ENCODE assay signal across 9 cellular contexts in genomic region chr12:75489613-75490210, GRCh38. TPM values are rescaled to one million over a fixed set of nuclear protein-coding genes. Genes with fewer than 3 reads are reported as not detected.
DNase-seq lines count a peak whose midpoint lies in the region; ATAC-seq lines count a peak whose summit lies in the region.
"Had no signal": no experiment of that assay in that cellular context is flagged by ENCODE, and none has a peak within 500 bp of the region (broad histone marks: within the 10 kb centered on the region; RNA-seq: fewer than 3 reads in every experiment).

No MANE protein-coding gene starts in this region.

- peaks cover 0 to 2% of the 10 kb centered on the region in 2 donors for H3K4me1 ChIP-seq in neuronal stem cell (ENCODE audit: control insufficient read depth in 2 of 2, insufficient read depth in 1 of 2, low read depth in 1 of 2, low read length in 2 of 2)

- no peak overlapping the region for H2BK15ac ChIP-seq in neuronal stem cell (ENCODE audit: low read length)

- no peak overlapping the region for H4K8ac ChIP-seq in neuronal stem cell (ENCODE audit: low read depth, low read length)

- peak; percentile 78 for ATAC-seq in HG03565 (IDR thresholded peaks at IDR 0.05; ENCODE audit: unreplicated experiment)
- peak; percentile 99 for ATAC-seq in stimulated activated effector memory CD8-positive, alpha-beta T cell treated with anti-CD3 and anti-CD28 coated beads, Interleukin-12 subunit alpha, Interleukin-12 subunit beta, amount 100 ng/mL, for 72 hours

- no peak overlapping the region for H3K23ac ChIP-seq in neuronal stem cell (ENCODE audit: low read depth, low read length, poor library complexity)

- H3K9ac ChIP-seq in neuronal stem cell (ENCODE audit: low read depth, low read length, poor library complexity): no peak overlapping the region
- H3K9ac ChIP-seq: BLaER1 had no signal

- peaks cover 63% of the 10 kb centered on the region for H3K4me1 Mint-ChIP-seq in activated T-cell treated with anti-CD3 and anti-CD28 coated beads, Interleukin-2, amount 50 U/mL, for 24 hours (ENCODE audit: low read depth)
- H3K4me1 Mint-ChIP-seq in stimulated activated effector memory CD8-positive, alpha-beta T cell treated with anti-CD3 and anti-CD28 coated beads, Interleukin-12 subunit alpha, Interleukin-12 subunit beta, amount 100 ng/mL, for 72 hours: peaks cover 41% of the 10 kb centered on the region

- H2AFZ ChIP-seq in neuronal stem cell (ENCODE audit: low read length): no peak overlapping the region

- no peak overlapping the region for H3K4me2 ChIP-seq in neuronal stem cell (ENCODE audit: insufficient read depth, low read length, poor library complexity, severe bottlenecking)
- H3K4me2 ChIP-seq: BLaER1 had no signal

- no peak overlapping the region for H2AK5ac ChIP-seq in neuronal stem cell (ENCODE audit: low read depth, low read length)

- no peaks in the 10 kb centered on the region for H3K79me1 ChIP-seq in neuronal stem cell (ENCODE audit: low read depth, low read length)

- peak overlapping the region; percentile 74 for H3K27ac Mint-ChIP-seq in activated T-cell treated with anti-CD3 and anti-CD28 coated beads, Interleukin-2, amount 50 U/mL, for 24 hours
- H3K27ac Mint-ChIP-seq in stimulated activated effector memory CD8-positive, alpha-beta T cell treated with anti-CD3 and anti-CD28 coated beads, Interleukin-12 subunit alpha, Interleukin-12 subunit beta, amount 100 ng/mL, for 72 hours: peak overlapping the region; percentile 79

- H3K4me3 Mint-ChIP-seq in activated T-cell treated with anti-CD3 and anti-CD28 coated beads, Interleukin-2, amount 50 U/mL, for 24 hours: peak overlapping the region; percentile 4
- peak overlapping the region; percentile 25 for H3K4me3 Mint-ChIP-seq in stimulated activated effector memory CD8-positive, alpha-beta T cell treated with anti-CD3 and anti-CD28 coated beads, Interleukin-12 subunit alpha, Interleukin-12 subunit beta, amount 100 ng/mL, for 72 hours

- no peak overlapping the region for H4K91ac ChIP-seq in neuronal stem cell (ENCODE audit: low read depth, low read length, poor library complexity)

- H3K9me3 ChIP-seq in neuronal stem cell (replicated peaks in 1 of 2; ENCODE audit: control insufficient read depth in 2 of 2, insufficient read depth in 1 of 2, low read depth in 1 of 2, low read length in 2 of 2): no peaks in the 10 kb centered on the region
- H3K9me3 ChIP-seq: BLaER1 had no signal

- H3K14ac ChIP-seq in neuronal stem cell (ENCODE audit: low read length): no peak overlapping the region

- H2BK120ac ChIP-seq in neuronal stem cell (ENCODE audit: low read depth, low read length): no peak overlapping the region

- H2BK12ac ChIP-seq in neuronal stem cell (ENCODE audit: low read length): no peak overlapping the region

- no CpG with 5 or more reads among the region's 7 CpGs for WGBS in neuronal stem cell (ENCODE audit: extremely low coverage in 2 of 2, insufficient read length in 2 of 2, insufficient replicate concordance in 1 of 2), 2 donors

- no peaks in the 10 kb centered on the region for H3K27me3 Mint-ChIP-seq in activated T-cell treated with anti-CD3 and anti-CD28 coated beads, Interleukin-2, amount 50 U/mL, for 24 hours

- peaks cover 0 to 8% of the 10 kb centered on the region in 2 donors for H3K36me3 ChIP-seq in neuronal stem cell (replicated peaks in 1 of 2; ENCODE audit: control insufficient read depth in 2 of 2, insufficient read depth in 2 of 2, low read length in 2 of 2)

- no peaks in the 10 kb centered on the region for H3K9me3 Mint-ChIP-seq in activated T-cell treated with anti-CD3 and anti-CD28 coated beads, Interleukin-2, amount 50 U/mL, for 24 hours
- H3K9me3 Mint-ChIP-seq in stimulated activated effector memory CD8-positive, alpha-beta T cell treated with anti-CD3 and anti-CD28 coated beads, Interleukin-12 subunit alpha, Interleukin-12 subunit beta, amount 100 ng/mL, for 72 hours: no peaks in the 10 kb centered on the region

- DNase-seq in activated T-cell treated with anti-CD3 and anti-CD28 coated beads, Interleukin-2, amount 50 U/mL, for 24 hours: no peak
- DNase-seq in activated T-cell treated with anti-CD3 and anti-CD28 coated beads for 4 hours (no peak), amniotic stem cell (lab: John Stamatoyannopoulos, UW) (peak; percentile 27), NCI-H1105 treated with DMSO at 0.1 percent for 48 hours (lab: John Stamatoyannopoulos, UW) (no peak), neuronal stem cell (ENCODE audit: low spot score) (no peak), DMS114 treated with DMSO at 0.1 percent for 48 hours (lab: John Stamatoyannopoulos, UW; ENCODE audit: unreplicated experiment) (no peak)
- no peak for DNase-seq in stimulated activated effector memory CD8-positive, alpha-beta T cell treated with anti-CD3 and anti-CD28 coated beads, Interleukin-12 subunit alpha, Interleukin-12 subunit beta, amount 100 ng/mL, for 72 hours (ENCODE audit: low spot score in 2 of 2)

- no peak overlapping the region for H3K27ac ChIP-seq in neuronal stem cell (replicated peaks; ENCODE audit: low read length)
- H3K27ac ChIP-seq: BLaER1 had no signal

- no peak overlapping the region for H2BK5ac ChIP-seq in neuronal stem cell (ENCODE audit: low read length)

- H3K18ac ChIP-seq in neuronal stem cell (ENCODE audit: low read length): no peak overlapping the region

- no peak overlapping the region for H3K4me3 ChIP-seq in neuronal stem cell (ENCODE audit: low read length in 2 of 2)
- H3K4me3 ChIP-seq: BLaER1 had no signal

- H3K36me3 Mint-ChIP-seq in activated T-cell treated with anti-CD3 and anti-CD28 coated beads, Interleukin-2, amount 50 U/mL, for 24 hours (ENCODE audit: low read depth): peaks cover 58% of the 10 kb centered on the region
- H3K36me3 Mint-ChIP-seq in stimulated activated effector memory CD8-positive, alpha-beta T cell treated with anti-CD3 and anti-CD28 coated beads, Interleukin-12 subunit alpha, Interleukin-12 subunit beta, amount 100 ng/mL, for 72 hours: peaks cover 68% of the 10 kb centered on the region

- no peak overlapping the region for H3K4ac ChIP-seq in neuronal stem cell (ENCODE audit: low read length)

- no peaks in the 10 kb centered on the region for H3K27me3 ChIP-seq in neuronal stem cell (ENCODE audit: control insufficient read depth in 3 of 3, insufficient read depth in 3 of 3, low read depth in 1 of 3, low read length in 3 of 3)
- H3K27me3 ChIP-seq: BLaER1 had no signal

RNA-seq across cellular contexts. Expression of gene GLIPR1, which starts 9.2 kb away (rescaled TPM):
- polyA plus RNA-seq in neuronal stem cell (2013, experiment 1 of 2): 0.24 TPM
- 0.21 TPM for polyA plus RNA-seq in neuronal stem cell (2013, experiment 2 of 2)

RNA-seq across cellular contexts. Expression of gene KRR1, which starts 21.7 kb away (rescaled TPM):
- 68.7 TPM for polyA plus RNA-seq in neuronal stem cell (2013, experiment 1 of 2)
- 71.1 TPM for polyA plus RNA-seq in neuronal stem cell (2013, experiment 2 of 2)
